ENCODE assay signal across 11 cellular contexts in the genomic region with DNA sequence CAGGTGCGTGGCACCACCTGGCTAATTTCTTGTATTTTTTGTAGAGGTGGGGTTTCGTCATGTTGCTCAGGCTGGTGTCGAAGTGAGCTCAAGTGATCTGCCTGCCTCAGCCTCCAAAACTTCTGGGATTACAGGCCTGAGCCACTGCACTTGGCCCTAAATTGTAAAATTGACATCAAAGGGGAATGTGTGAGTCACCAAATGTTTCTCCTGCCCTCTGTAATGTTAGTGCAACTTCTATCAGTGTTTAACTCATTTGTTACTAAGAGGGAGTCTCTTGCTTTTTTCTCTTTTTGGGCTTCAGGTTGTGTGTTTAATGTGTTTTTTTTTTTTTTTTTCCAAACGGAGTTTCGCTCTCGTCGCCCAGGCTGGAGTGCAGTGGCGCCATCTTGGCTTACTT. TPM values are rescaled to one million over a fixed set of nuclear protein-coding genes. Genes with fewer than 3 reads are reported as not detected.
DNase-seq lines count a peak whose midpoint lies in the region; ATAC-seq and TF ChIP-seq lines count a peak whose summit lies in the region.
"Had no signal": no experiment of that assay in that cellular context is flagged by ENCODE, and none has a peak within 500 bp of the region (broad histone marks: within the 10 kb centered on the region; RNA-seq: fewer than 3 reads in every experiment).

No MANE protein-coding gene starts in this region.

- TF ChIP-seq EP300 in transverse colon (IDR thresholded peaks at IDR 0.05; ENCODE audit: low read depth), result no peak

- intact Hi-C loops in transverse colon (cut with DNase I; ENCODE audit: low total_unique reads), result no loop called here

- H3K27me3 ChIP-seq in transverse colon, result no peaks in the 10 kb centered on the region

- TF ChIP-seq POLR2A in transverse colon (IDR thresholded peaks at IDR 0.05), result no peak

- H3K36me3 Mint-ChIP-seq in activated naive CD4-positive, alpha-beta T cell treated with anti-CD3 and anti-CD28 coated beads, Interleukin-2, amount 50 U/mL, for 24 hours, result no peaks in the 10 kb centered on the region
- H3K36me3 Mint-ChIP-seq in activated naive CD4-positive, alpha-beta T cell treated with anti-CD3 and anti-CD28 coated beads, Interleukin-2, amount 50 U/mL, for 72 hours, result no peaks in the 10 kb centered on the region
- H3K36me3 Mint-ChIP-seq in activated naive CD8-positive, alpha-beta T cell, result no peaks in the 10 kb centered on the region

- H3K27me3 Mint-ChIP-seq in activated naive CD4-positive, alpha-beta T cell treated with anti-CD3 and anti-CD28 coated beads, Interleukin-2, amount 50 U/mL, for 24 hours, result no peaks in the 10 kb centered on the region
- no peaks in the 10 kb centered on the region for H3K27me3 Mint-ChIP-seq in activated naive CD8-positive, alpha-beta T cell

- H3K4me3 ChIP-seq in iPS-11a (ENCODE audit: low read depth, low read length) (peak overlapping the region; percentile 0), transverse colon (no peak overlapping the region)

- CTCF ChIA-PET in GM10248 (lab: Yijun Ruan, JAX), result no interaction called here

- no peaks in the 10 kb centered on the region for H3K36me3 ChIP-seq in transverse colon

- POLR2A ChIA-PET in GM10248 (lab: Yijun Ruan, JAX), result no interaction called here

- H3K27ac Mint-ChIP-seq in activated naive CD4-positive, alpha-beta T cell treated with anti-CD3 and anti-CD28 coated beads, Interleukin-2, amount 50 U/mL, for 24 hours, result peak overlapping the region; percentile 17
- no peak overlapping the region for H3K27ac Mint-ChIP-seq in activated naive CD4-positive, alpha-beta T cell treated with anti-CD3 and anti-CD28 coated beads, Interleukin-2, amount 50 U/mL, for 72 hours
- H3K27ac Mint-ChIP-seq in activated naive CD8-positive, alpha-beta T cell, result no peak overlapping the region

- peak overlapping the region; percentile 41 to 96 (median 80) for H3K27ac ChIP-seq in transverse colon

- H3K4me3 Mint-ChIP-seq in activated naive CD4-positive, alpha-beta T cell treated with anti-CD3 and anti-CD28 coated beads, Interleukin-2, amount 50 U/mL, for 24 hours, result peak overlapping the region; percentile 66
- H3K4me3 Mint-ChIP-seq in activated naive CD8-positive, alpha-beta T cell, result peak overlapping the region; percentile 64

- peaks cover 31% of the 10 kb centered on the region for H3K4me1 Mint-ChIP-seq in activated naive CD4-positive, alpha-beta T cell treated with anti-CD3 and anti-CD28 coated beads, Interleukin-2, amount 50 U/mL, for 24 hours
- peaks cover 29% of the 10 kb centered on the region for H3K4me1 Mint-ChIP-seq in activated naive CD8-positive, alpha-beta T cell (ENCODE audit: low read depth)

- H3K4me1 ChIP-seq in transverse colon, result peaks cover 4 to 26% (median 19%) of the 10 kb centered on the region in 4 donors

- no peak for ATAC-seq in activated naive CD4-positive, alpha-beta T cell treated with anti-CD3 and anti-CD28 coated beads, Interleukin-2, amount 50 U/mL, for 72 hours
- no peak for ATAC-seq in HG03432 (IDR thresholded peaks at IDR 0.05; ENCODE audit: unreplicated experiment)

- H3K9me3 ChIP-seq in transverse colon, result no peaks in the 10 kb centered on the region

- no peaks in the 10 kb centered on the region for H3K9me3 Mint-ChIP-seq in activated naive CD4-positive, alpha-beta T cell treated with anti-CD3 and anti-CD28 coated beads, Interleukin-2, amount 50 U/mL, for 24 hours
- H3K9me3 Mint-ChIP-seq in activated naive CD4-positive, alpha-beta T cell treated with anti-CD3 and anti-CD28 coated beads, Interleukin-2, amount 50 U/mL, for 72 hours, result no peaks in the 10 kb centered on the region
- no peaks in the 10 kb centered on the region for H3K9me3 Mint-ChIP-seq in activated naive CD8-positive, alpha-beta T cell (ENCODE audit: low read depth)

- in situ Hi-C loops in transverse colon (cut with MboI; ENCODE audit: low pct_ligation_motif_present in 1 of 4, low pct_unique_long_range_greater_than_20kb in 1 of 4, low sequenced_read_pairs in 3 of 4), result no loop called here

- no peak for DNase-seq in activated naive CD4-positive, alpha-beta T cell treated with anti-CD3 and anti-CD28 coated beads, Interleukin-2, amount 50 U/mL, for 72 hours (ENCODE audit: low spot score in 2 of 2)
- no peak for DNase-seq in transverse colon
- DNase-seq in GM10248 (ENCODE audit: extremely low spot score), result no peak
- DNase-seq in DMS53 treated with DMSO at 0.1 percent for 48 hours (lab: John Stamatoyannopoulos, UW; ENCODE audit: unreplicated experiment), result no peak
- DNase-seq: nucleus accumbens; stimulated activated naive CD4-positive, alpha-beta T cell treated with Interleukin-2 at 50 U/mL for 16 hours had no signal

- no peak for TF ChIP-seq CTCF in transverse colon (IDR thresholded peaks at IDR 0.05)
- TF ChIP-seq CTCF in GM10248 (IDR thresholded peaks at IDR 0.05; ENCODE audit: control extremely low read depth, extremely low read depth, low read depth, missing control alignments), result no peak

- 84 to 100% methylated on average over 1 to 8 of the region's 8 CpGs for WGBS in transverse colon (ENCODE audit: low coverage in 1 of 2), 2 donors

RNA-seq across cellular contexts. Expression of gene TULP3, which starts 2.3 kb away (rescaled TPM):
- 1 to 10 TPM; 4.9 to 7.3 TPM for total RNA-seq in activated naive CD4-positive, alpha-beta T cell treated with anti-CD3 and anti-CD28 coated beads, Interleukin-2, amount 50 U/mL, for 72 hours
- total RNA-seq in transverse colon, result 10 to 100 TPM in 3 of 4 donors, 1 to 10 TPM in 1; 7.4 to 21.3 (median 16.9) TPM

RNA-seq across cellular contexts. Expression of gene RHNO1, which starts 16.0 kb away (rescaled TPM):
- 10 to 100 TPM; 30.1 to 49.4 TPM for total RNA-seq in activated naive CD4-positive, alpha-beta T cell treated with anti-CD3 and anti-CD28 coated beads, Interleukin-2, amount 50 U/mL, for 72 hours
- 10 to 100 TPM in 2 of 4 donors, 1 to 10 TPM in 2; 5.4 to 16.8 (median 8.6) TPM for total RNA-seq in transverse colon

RNA-seq across cellular contexts. Expression of gene FOXM1, which starts 16.0 kb away (rescaled TPM):
- 100 to 1,000 TPM; 105 to 112 TPM for total RNA-seq in activated naive CD4-positive, alpha-beta T cell treated with anti-CD3 and anti-CD28 coated beads, Interleukin-2, amount 50 U/mL, for 72 hours
- 1 to 10 TPM in 3 of 4 donors, not detected in 1; 1.6 to 5.2 (median 2.2) TPM for total RNA-seq in transverse colon

RNA-seq across cellular contexts. Expression of gene TEX52, which starts 36.2 kb away (rescaled TPM):
- under 1 TPM; 0.20 to 0.43 TPM for total RNA-seq in activated naive CD4-positive, alpha-beta T cell treated with anti-CD3 and anti-CD28 coated beads, Interleukin-2, amount 50 U/mL, for 72 hours
- not detected for total RNA-seq in transverse colon
- total RNA-seq: cerebellum had no signal

RNA-seq across cellular contexts. Expression of gene NRIP2, which starts 58.2 kb away (rescaled TPM):
- not detected for total RNA-seq in activated naive CD4-positive, alpha-beta T cell treated with anti-CD3 and anti-CD28 coated beads, Interleukin-2, amount 50 U/mL, for 72 hours
- under 1 TPM in 3 of 4 donors, not detected in 1; 0.14 to 0.32 (median 0.20) TPM for total RNA-seq in transverse colon

Comparison
In these comparisons a context has a peak if more than half of its experiments do, and no peak if none do; other contexts are left out.
1. RNA of gene FOXM1, which starts 16.0 kb away (total RNA-seq): 105 to 112 TPM in activated naive CD4-positive, alpha-beta T cell treated with anti-CD3 and anti-CD28 coated beads, Interleukin-2, amount 50 U/mL, for 72 hours; 1.6 to 5.2 TPM in transverse colon; every median in the first group is over 10 times any median in the second.